In the genomic region with DNA sequence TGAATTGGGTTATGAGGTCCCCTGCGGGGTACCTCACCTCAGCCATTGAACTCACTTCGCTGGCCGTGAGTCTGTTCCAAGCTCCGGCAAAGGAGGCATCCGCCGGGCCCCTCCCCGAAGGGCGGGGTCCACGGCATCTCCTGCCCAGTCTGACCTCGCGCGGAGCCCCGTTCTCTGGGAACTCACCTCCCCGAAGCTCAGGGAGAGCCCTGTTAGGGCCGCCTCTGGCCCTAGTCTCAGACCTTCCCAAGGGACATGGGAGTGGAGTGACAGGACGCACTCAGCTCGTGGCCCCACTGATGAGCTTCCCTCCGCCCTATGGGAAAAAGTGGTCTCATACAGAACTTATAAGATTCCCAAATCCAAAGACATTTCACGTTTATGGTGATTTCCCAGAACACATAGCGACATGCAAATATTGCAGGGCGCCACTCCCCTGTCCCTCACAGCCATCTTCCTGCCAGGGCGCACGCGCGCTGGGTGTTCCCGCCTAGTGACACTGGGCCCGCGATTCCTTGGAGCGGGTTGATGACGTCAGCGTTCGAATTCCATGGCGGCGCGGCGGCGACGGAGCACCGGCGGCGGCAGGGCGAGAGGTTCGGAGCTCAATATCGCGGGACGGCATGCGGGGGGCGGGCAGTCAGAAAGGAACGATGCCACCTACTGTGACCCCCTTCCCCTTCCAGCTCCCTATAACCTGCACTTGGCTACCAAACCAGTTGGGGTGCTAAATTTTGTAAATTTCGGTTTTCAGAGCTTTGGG, we compare ENCODE assay signal across 8 cellular contexts. TPM values are rescaled to one million over a fixed set of nuclear protein-coding genes. Genes with fewer than 3 reads are reported as not detected.
A peak's percentile ranks its signal among the peaks of the same experiment; 100 is the strongest.
DNase-seq lines count a peak whose midpoint lies in the region; ATAC-seq lines count a peak whose summit lies in the region.

A gene with protein sequence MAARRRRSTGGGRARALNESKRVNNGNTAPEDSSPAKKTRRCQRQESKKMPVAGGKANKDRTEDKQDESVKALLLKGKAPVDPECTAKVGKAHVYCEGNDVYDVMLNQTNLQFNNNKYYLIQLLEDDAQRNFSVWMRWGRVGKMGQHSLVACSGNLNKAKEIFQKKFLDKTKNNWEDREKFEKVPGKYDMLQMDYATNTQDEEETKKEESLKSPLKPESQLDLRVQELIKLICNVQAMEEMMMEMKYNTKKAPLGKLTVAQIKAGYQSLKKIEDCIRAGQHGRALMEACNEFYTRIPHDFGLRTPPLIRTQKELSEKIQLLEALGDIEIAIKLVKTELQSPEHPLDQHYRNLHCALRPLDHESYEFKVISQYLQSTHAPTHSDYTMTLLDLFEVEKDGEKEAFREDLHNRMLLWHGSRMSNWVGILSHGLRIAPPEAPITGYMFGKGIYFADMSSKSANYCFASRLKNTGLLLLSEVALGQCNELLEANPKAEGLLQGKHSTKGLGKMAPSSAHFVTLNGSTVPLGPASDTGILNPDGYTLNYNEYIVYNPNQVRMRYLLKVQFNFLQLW (plus strand): TSS at position 544 of the 763 bp plus-strand sequence. CDS start 7 bp downstream, at position 551.

- peak within 1 kb of the TSS; percentile 93 for H3K4me3 ChIP-seq in effector memory CD4-positive, alpha-beta T cell (ENCODE audit: insufficient read depth, low read depth, low read length, poor library complexity, severe bottlenecking)

- no peaks in the 10 kb centered on the region for H3K4me1 ChIP-seq in effector memory CD4-positive, alpha-beta T cell (ENCODE audit: control insufficient read depth, insufficient read depth, low read length, poor library complexity, severe bottlenecking)

- no peaks in the 10 kb centered on the region for H3K27me3 ChIP-seq in effector memory CD4-positive, alpha-beta T cell (replicated peaks; ENCODE audit: control insufficient read depth, insufficient read depth, low read length, poor library complexity, severe bottlenecking)

- peak; percentile 98 for DNase-seq in COLO829 (ENCODE audit: low spot score)
- peak; percentile 100 for DNase-seq in HT1080 (ENCODE audit: low read depth)
- DNase-seq in NOMO-1 treated with DMSO at 0.1 percent for 48 hours (lab: John Stamatoyannopoulos, UW; ENCODE audit: unreplicated experiment): peak; percentile 99
- DNase-seq in activated CD8-positive, alpha-beta memory T cell treated with anti-CD3 and anti-CD28 coated beads for 4 hours (ENCODE audit: low read depth in 2 of 2): peak; percentile 77 to 81
- DNase-seq in effector memory CD4-positive, alpha-beta T cell: peak; percentile 85 to 91 (median 89)
- peak; percentile 100 for DNase-seq in medulla oblongata (ENCODE audit: extremely low spot score)
- peak; percentile 81 for DNase-seq in stimulated activated CD8-positive, alpha-beta memory T cell treated with anti-CD3 and anti-CD28 coated beads, Interleukin-12 subunit alpha, Interleukin-12 subunit beta, amount 100 ng/mL, for 1 hour (ENCODE audit: low read depth)

- H3K27ac ChIP-seq in effector memory CD4-positive, alpha-beta T cell (ENCODE audit: insufficient read depth, low read length, poor library complexity, severe bottlenecking): peak within 1 kb of the TSS; percentile 97

- peak; percentile 94 for ATAC-seq in GM21360 (IDR thresholded peaks at IDR 0.05; ENCODE audit: unreplicated experiment)

- H3K9me3 ChIP-seq in effector memory CD4-positive, alpha-beta T cell (ENCODE audit: control insufficient read depth, low read length): no peaks in the 10 kb centered on the region

- peaks cover 4% of the 10 kb centered on the region for H3K36me3 ChIP-seq in effector memory CD4-positive, alpha-beta T cell (ENCODE audit: control insufficient read depth, insufficient read depth, low read length)

RNA-seq across cellular contexts. Expression of the gene that starts here (rescaled TPM):
- 30.5 and 30.8 TPM in 2 replicates for total RNA-seq in HT1080 (2014; rRNA removed; shearing (Covaris generic))
- 31.1 and 32.6 TPM in 2 replicates for polyA plus RNA-seq in HT1080 (2015; cell fraction: cytosol; rRNA removed)
- polyA plus RNA-seq in HT1080 (2015; cell fraction: nucleus; rRNA removed): 69.8 and 78.0 TPM in 2 replicates

Comparison
In these comparisons a context has a peak if more than half of its experiments do, and no peak if none do; other contexts are left out.
1. Peak in every context shown above with its lines: DNase-seq, ATAC-seq, H3K4me3 ChIP-seq and H3K27ac ChIP-seq.